In genomic region chr12:7188557-7189397, GRCh38 we compare ENCODE assay signal across 8 cellular contexts. TPM values are rescaled to one million over a fixed set of nuclear protein-coding genes. Genes with fewer than 3 reads are reported as not detected.
A peak's percentile ranks its signal among the peaks of the same experiment; 100 is the strongest.
DNase-seq lines count a peak whose midpoint lies in the region; TF ChIP-seq lines count a peak whose summit lies in the region.

No MANE protein-coding gene starts in this region.

- no peaks in the 10 kb centered on the region for H3K9me3 Mint-ChIP-seq in T-helper 1 cell treated with Interleukin-12 subunit alpha and Interleukin-12 subunit beta and Interleukin-4 antibody, amounts not matched to agents 30 μg/mL and 1 μg/mL, for 36 hours

- peak overlapping the region; percentile 94 for H3K4me3 Mint-ChIP-seq in T-helper 1 cell treated with Interleukin-12 subunit alpha and Interleukin-12 subunit beta and Interleukin-4 antibody, amounts not matched to agents 30 μg/mL and 1 μg/mL, for 36 hours

- peaks cover 3% of the 10 kb centered on the region for H3K27me3 Mint-ChIP-seq in T-helper 1 cell treated with Interleukin-12 subunit alpha and Interleukin-12 subunit beta and Interleukin-4 antibody, amounts not matched to agents 30 μg/mL and 1 μg/mL, for 36 hours (ENCODE audit: low read depth)

- no peak for TF ChIP-seq POLR2A in NB4 (IDR thresholded peaks at IDR 0.05; ENCODE audit: extremely low read depth, insufficient read length)
- no peak for TF ChIP-seq POLR2A in vagina (IDR thresholded peaks at IDR 0.05)

- H3K9me3 ChIP-seq in ascending aorta: no peaks in the 10 kb centered on the region
- H3K9me3 ChIP-seq in vagina: no peaks in the 10 kb centered on the region

- H3K36me3 Mint-ChIP-seq in T-helper 1 cell treated with Interleukin-12 subunit alpha and Interleukin-12 subunit beta and Interleukin-4 antibody, amounts not matched to agents 30 μg/mL and 1 μg/mL, for 36 hours (ENCODE audit: low read depth): peaks cover 14% of the 10 kb centered on the region

- H3K36me3 ChIP-seq in ascending aorta (peaks cover 0 to 3% of the 10 kb centered on the region in 2 donors), vagina (no peaks in the 10 kb centered on the region)

- H3K4me3 ChIP-seq in HFF-Myc (replicated peaks; ENCODE audit: low read depth, low read length) (peak overlapping the region; percentile 74), NB4 (ENCODE audit: low read depth, low read length) (peak overlapping the region; percentile 68), ascending aorta (peak overlapping the region; percentile 78 to 86), vagina (peak overlapping the region; percentile 86 to 89)

- H3K4me1 ChIP-seq in ascending aorta (peaks cover 0 to 11% of the 10 kb centered on the region in 2 donors), vagina (peaks cover 33% of the 10 kb centered on the region)

- H3K27ac ChIP-seq in ascending aorta: peak overlapping the region; percentile 94 to 98
- peak overlapping the region; percentile 91 for H3K27ac ChIP-seq in vagina

- peaks cover 23% of the 10 kb centered on the region for H3K4me1 Mint-ChIP-seq in T-helper 1 cell treated with Interleukin-12 subunit alpha and Interleukin-12 subunit beta and Interleukin-4 antibody, amounts not matched to agents 30 μg/mL and 1 μg/mL, for 36 hours (ENCODE audit: low read depth)

- H3K27me3 ChIP-seq in ascending aorta (no peaks in the 10 kb centered on the region), vagina (no peaks in the 10 kb centered on the region)

- H3K27ac Mint-ChIP-seq in T-helper 1 cell treated with Interleukin-12 subunit alpha and Interleukin-12 subunit beta and Interleukin-4 antibody, amounts not matched to agents 30 μg/mL and 1 μg/mL, for 36 hours: peak overlapping the region; percentile 98

- intact Hi-C loops in ascending aorta (cut with DNase I): loop anchor here (1.0 to 10.0 kb wide), 3 partner anchors 58 to 170 kb away; partner anchors contain the start of genes C1S, CLSTN3 and LPCAT3
- intact Hi-C loops in vagina (cut with DNase I): no loop called here

- TF ChIP-seq CTCF in HFF-Myc (IDR thresholded peaks at IDR 0.05; ENCODE audit: low read depth, low read length, missing control alignments): peak; percentile 78
- peak; percentile 75 for TF ChIP-seq CTCF in NB4 (IDR thresholded peaks at IDR 0.05; ENCODE audit: low read depth, low read length)
- TF ChIP-seq CTCF in ascending aorta (IDR thresholded peaks at IDR 0.05): peak; percentile 30 to 63 (median 59)
- peak; percentile 15 to 24 (median 21) for TF ChIP-seq CTCF in vagina (IDR thresholded peaks at IDR 0.05)

- peak; percentile 15 for DNase-seq in GM04503 (ENCODE audit: low read depth)
- DNase-seq in HFF-Myc (ENCODE audit: extremely low read depth, low read depth): peak; percentile 30
- peak; percentile 78 for DNase-seq in NB4 (ENCODE audit: low read depth)
- DNase-seq in ascending aorta (ENCODE audit: low spot score in 2 of 2): peak; percentile 33 to 88
- DNase-seq in hepatic stellate cell (ENCODE audit: low spot score): peak; percentile 67
- peak; percentile 83 for DNase-seq in putamen (ENCODE audit: low spot score)
- peak in 1 of 2 donors; percentile 89 for DNase-seq in vagina (ENCODE audit: extremely low spot score in 2 of 2)

RNA-seq across cellular contexts. Expression of gene PEX5, which starts 0.7 kb away (rescaled TPM):
- total RNA-seq in ascending aorta (61.7 TPM), vagina (31.2 TPM)

RNA-seq across cellular contexts. Expression of gene CLSTN3, which starts 58.6 kb away (rescaled TPM):
- total RNA-seq in ascending aorta (132 TPM), vagina (46.2 TPM)

Comparison
In these comparisons a context has a peak if more than half of its experiments do, and no peak if none do; other contexts are left out.
1. CTCF ChIP-seq: peak in every context shown above with its lines; median percentile 78 in HFF-Myc; 75 in NB4; 59 in ascending aorta; 21 in vagina.